Comparison of ENCODE assay signal across 8 cellular contexts in the genomic region with DNA sequence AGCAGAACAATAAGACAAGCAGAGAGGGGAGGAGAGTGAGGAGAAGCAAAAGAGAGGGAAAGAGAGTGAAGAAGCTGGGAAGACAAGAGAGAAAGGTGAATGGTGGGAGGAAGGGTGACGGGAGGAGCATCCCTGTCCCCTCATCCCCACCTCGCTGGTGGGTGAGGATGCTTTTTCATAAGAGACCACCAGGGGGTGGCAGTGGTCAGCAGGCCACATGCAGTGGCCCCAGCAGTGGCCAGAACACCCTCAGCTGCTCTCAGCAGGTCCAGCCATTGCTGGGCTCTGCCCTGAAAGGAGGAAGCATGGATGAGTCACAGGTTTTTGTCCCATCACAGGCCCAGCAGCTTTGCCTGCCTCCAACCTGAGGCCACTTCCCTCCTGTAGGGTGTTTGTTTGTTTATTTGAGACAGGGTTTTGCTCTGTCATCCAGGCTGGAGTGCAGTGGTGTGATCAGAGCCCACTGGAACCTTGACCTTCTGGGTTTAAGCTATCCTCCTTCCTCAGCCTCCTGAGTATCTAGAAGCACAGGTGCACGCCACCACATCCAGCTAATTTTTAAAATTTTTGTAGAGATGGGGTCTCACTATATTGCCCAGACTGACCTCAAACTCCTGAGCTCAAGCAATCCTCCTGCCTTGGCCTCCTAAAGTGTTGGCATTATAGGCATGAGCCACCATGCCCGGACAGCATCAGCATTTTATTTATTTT. TPM values are rescaled to one million over a fixed set of nuclear protein-coding genes. Genes with fewer than 3 reads are reported as not detected.
DNase-seq lines count a peak whose midpoint lies in the region; ATAC-seq and TF ChIP-seq lines count a peak whose summit lies in the region.

No MANE protein-coding gene starts in this region.

- no peaks in the 10 kb centered on the region for H3K27me3 Mint-ChIP-seq in activated CD4-positive, alpha-beta memory T cell treated with anti-CD3 and anti-CD28 coated beads, Interleukin-2, amount 10 ng/mL, durations not matched to agents 7 days and 5 days
- H3K27me3 Mint-ChIP-seq in naive B cell = no peaks in the 10 kb centered on the region

- H3K27ac Mint-ChIP-seq in activated CD4-positive, alpha-beta memory T cell treated with anti-CD3 and anti-CD28 coated beads, Interleukin-2, amount 10 ng/mL, durations not matched to agents 7 days and 5 days = peak overlapping the region; percentile 86
- H3K27ac Mint-ChIP-seq in naive B cell = peak overlapping the region in 5 of 6 donors; percentile 1 to 85 (median 73)

- no peak overlapping the region for H3K4me3 Mint-ChIP-seq in activated CD4-positive, alpha-beta memory T cell treated with anti-CD3 and anti-CD28 coated beads, Interleukin-2, amount 10 ng/mL, durations not matched to agents 7 days and 5 days
- no peak overlapping the region for H3K4me3 Mint-ChIP-seq in naive B cell

- H3K27ac ChIP-seq in vagina = peak overlapping the region; percentile 16

- ATAC-seq in esophagus mucosa = peak; percentile 64
- ATAC-seq in naive B cell (ENCODE audit: low read depth in 2 of 2) = peak; percentile 61 to 76
- ATAC-seq in GM18873 (IDR thresholded peaks at IDR 0.05; ENCODE audit: low FRiP score, unreplicated experiment) = no peak

- H3K27me3 ChIP-seq in vagina = no peaks in the 10 kb centered on the region

- peak; percentile 85 for DNase-seq in AG08395 (ENCODE audit: low spot score)
- peak; percentile 66 for DNase-seq in NCI-H2196 treated with DMSO at 0.1 percent for 48 hours (lab: John Stamatoyannopoulos, UW; ENCODE audit: unreplicated experiment)
- DNase-seq in activated CD4-positive, alpha-beta memory T cell treated with anti-CD3 and anti-CD28 coated beads, Interleukin-2, amount 10 ng/mL, durations not matched to agents 7 days and 5 days = peak; percentile 63
- DNase-seq in naive B cell = peak; percentile 34
- no peak for DNase-seq in vagina (ENCODE audit: extremely low spot score in 2 of 2)

- H3K4me1 ChIP-seq in vagina = no peaks in the 10 kb centered on the region

- peaks cover 11% of the 10 kb centered on the region for H3K9me3 Mint-ChIP-seq in activated CD4-positive, alpha-beta memory T cell treated with anti-CD3 and anti-CD28 coated beads, Interleukin-2, amount 10 ng/mL, durations not matched to agents 7 days and 5 days
- peaks cover 0 to 7% (median 4%) of the 10 kb centered on the region in 7 donors for H3K9me3 Mint-ChIP-seq in naive B cell

- CTCF ChIA-PET in activated CD4-positive, alpha-beta memory T cell treated with anti-CD3 and anti-CD28 coated beads, Interleukin-2, amount 10 ng/mL, durations not matched to agents 7 days and 5 days (lab: Charles Lee) = interaction anchor here (0.6 to 19.8 kb wide), 20 partner anchors 7 to 228 kb away, joined by 3 to 786 read pairs (median 6); a partner anchor contains a TSS

- H3K4me1 Mint-ChIP-seq in activated CD4-positive, alpha-beta memory T cell treated with anti-CD3 and anti-CD28 coated beads, Interleukin-2, amount 10 ng/mL, durations not matched to agents 7 days and 5 days = peaks cover 75% of the 10 kb centered on the region
- H3K4me1 Mint-ChIP-seq in naive B cell = peaks cover 20 to 22% (median 20%) of the 10 kb centered on the region in 3 donors

- H3K36me3 Mint-ChIP-seq in activated CD4-positive, alpha-beta memory T cell treated with anti-CD3 and anti-CD28 coated beads, Interleukin-2, amount 10 ng/mL, durations not matched to agents 7 days and 5 days (ENCODE audit: low read depth) = peaks cover 29% of the 10 kb centered on the region
- H3K36me3 Mint-ChIP-seq in naive B cell = peaks cover 8 to 47% of the 10 kb centered on the region in 2 donors

- POLR2A ChIA-PET in activated CD4-positive, alpha-beta memory T cell treated with anti-CD3 and anti-CD28 coated beads, Interleukin-2, amount 10 ng/mL, durations not matched to agents 7 days and 5 days (lab: Charles Lee) = interaction anchor here (0.7 to 18.6 kb wide), 10 partner anchors 10 to 471 kb away, joined by 3 to 557 read pairs (median 5); a partner anchor contains a TSS

- TF ChIP-seq CTCF in GM12873 (IDR thresholded peaks at IDR 0.05; ENCODE audit: insufficient read depth, low read depth, low read length, missing control alignments) (peak; percentile 83), vagina (IDR thresholded peaks at IDR 0.05) (peak; percentile 55 to 84 (median 74))

- intact Hi-C loops in vagina (cut with DNase I) = no loop called here

- H3K36me3 ChIP-seq in vagina = no peaks in the 10 kb centered on the region

- H3K4me3 ChIP-seq in vagina = no peak overlapping the region

- TF ChIP-seq POLR2A in vagina (IDR thresholded peaks at IDR 0.05) = no peak

- H3K9me3 ChIP-seq in vagina = no peaks in the 10 kb centered on the region

RNA-seq across cellular contexts. Expression of a gene that starts 23.9 kb away (rescaled TPM):
- 1 to 10 TPM; 4.7 to 4.9 TPM for total RNA-seq in activated CD4-positive, alpha-beta memory T cell treated with anti-CD3 and anti-CD28 coated beads, Interleukin-2, amount 10 ng/mL, durations not matched to agents 7 days and 5 days
- total RNA-seq in esophagus mucosa = 9.8 TPM
- 100 to 1,000 TPM in 1 of 6 donors, 10 to 100 TPM in 5; 31.5 to 133 (median 69.2) TPM for polyA plus RNA-seq in naive B cell (ENCODE audit: low read depth in 6 of 6)
- total RNA-seq in vagina = 20.4 TPM

RNA-seq across cellular contexts. Expression of a gene that starts 43.4 kb away (rescaled TPM):
- 100 to 1,000 TPM; 131 TPM for total RNA-seq in activated CD4-positive, alpha-beta memory T cell treated with anti-CD3 and anti-CD28 coated beads, Interleukin-2, amount 10 ng/mL, durations not matched to agents 7 days and 5 days
- total RNA-seq in esophagus mucosa (88.0 TPM), vagina (233 TPM)
- 10 to 100 TPM; 69.5 to 89.8 (median 88.3) TPM for polyA plus RNA-seq in naive B cell (ENCODE audit: low read depth in 6 of 6)

Comparison
In these comparisons a context has a peak if more than half of its experiments do, and no peak if none do; other contexts are left out.
1. DNase-seq: peak in AG08395 (single experiment), NCI-H2196 treated with DMSO at 0.1 percent for 48 hours (single experiment), activated CD4-positive, alpha-beta memory T cell treated with anti-CD3 and anti-CD28 coated beads, Interleukin-2, amount 10 ng/mL, durations not matched to agents 7 days and 5 days (single experiment) and naive B cell (single experiment); none in vagina (0 of 2).